ENCODE assay signal across 23 cellular contexts in genomic region chr1:32114420-32114819, GRCh38.
"Had no signal": no experiment of that assay in that cellular context is flagged by ENCODE, and none has a peak within 500 bp of the region (broad histone marks: within the 10 kb centered on the region; RNA-seq: fewer than 3 reads in every experiment).

No MANE protein-coding gene starts in this region.

- H3K4me2 ChIP-seq: neural progenitor cell had no signal

- H3K27me3 Mint-ChIP-seq: dendritic cell treated with granulocyte-macrophage colony-stimulating factor and Interleukin-4, amounts not matched to agents 40 ng/mL and 50 ng/mL, for 4 days; memory B cell; progenitor cell of endocrine pancreas; stimulated activated naive B cell treated with anti-CD40 and anti-IgM and Interleukin-4, amounts not matched to agents 10 μg/mL and 1 μg/mL and 100 μg/mL, for 72 hours; stimulated activated naive CD8-positive, alpha-beta T cell treated with anti-CD3 and anti-CD28 coated beads, Interleukin-15, Interleukin-2, amounts not matched to agents 100 ng/mL and 50 ng/mL, for 24 hours had no signal

- H3K9ac ChIP-seq: neural progenitor cell, parathyroid adenoma had no signal

- H3K9me3 Mint-ChIP-seq: dendritic cell treated with granulocyte-macrophage colony-stimulating factor and Interleukin-4, amounts not matched to agents 40 ng/mL and 50 ng/mL, for 4 days; endodermal cell; memory B cell; nephron; neural progenitor cell; stimulated activated naive B cell treated with anti-CD40 and anti-IgM and Interleukin-4, amounts not matched to agents 10 μg/mL and 1 μg/mL and 100 μg/mL, for 72 hours; stimulated activated naive CD8-positive, alpha-beta T cell treated with anti-CD3 and anti-CD28 coated beads, Interleukin-15, Interleukin-2, amounts not matched to agents 100 ng/mL and 50 ng/mL, for 24 hours had no signal

- DNase-seq: effector CD8-positive, alpha-beta T cell; endodermal cell; foreskin fibroblast; gastrocnemius medialis; right lobe of liver; small intestine; stimulated activated CD4-positive, alpha-beta T cell treated with anti-CD3 and anti-CD28 coated beads, Interleukin-15, amount 100 ng/mL, for 24 hours; stimulated activated CD4-positive, alpha-beta T cell treated with anti-CD3 and anti-CD28 coated beads, Interleukin-2, amount 100 ng/mL, for 48 hours; stimulated activated naive B cell treated with anti-CD40 and anti-IgM and Interleukin-4, amounts not matched to agents 10 μg/mL and 1 μg/mL and 100 μg/mL, for 72 hours had no signal

- H3K27ac ChIP-seq: epithelial cell of prostate, neural progenitor cell, parathyroid adenoma, right lobe of liver, tibial nerve, upper lobe of left lung had no signal

- H3K9me3 ChIP-seq: gastrocnemius medialis, right lobe of liver, thoracic aorta, tibial nerve, upper lobe of left lung had no signal

- H3K27me3 ChIP-seq: gastrocnemius medialis, neural progenitor cell, right lobe of liver, tibial nerve, upper lobe of left lung had no signal

- H2AFZ ChIP-seq: neural progenitor cell, parathyroid adenoma had no signal

- H3K4me1 ChIP-seq: neural progenitor cell, parathyroid adenoma had no signal

- H3K4me3 ChIP-seq: gastrocnemius medialis, lung, neural progenitor cell, right lobe of liver, thoracic aorta, tibial nerve, upper lobe of left lung had no signal

- H3K27ac Mint-ChIP-seq: dendritic cell treated with granulocyte-macrophage colony-stimulating factor and Interleukin-4, amounts not matched to agents 40 ng/mL and 50 ng/mL, for 4 days; endodermal cell; memory B cell; nephron; neural progenitor cell; stimulated activated naive B cell treated with anti-CD40 and anti-IgM and Interleukin-4, amounts not matched to agents 10 μg/mL and 1 μg/mL and 100 μg/mL, for 72 hours; stimulated activated naive CD8-positive, alpha-beta T cell treated with anti-CD3 and anti-CD28 coated beads, Interleukin-15, Interleukin-2, amounts not matched to agents 100 ng/mL and 50 ng/mL, for 24 hours had no signal

- H3K4me3 Mint-ChIP-seq: dendritic cell treated with granulocyte-macrophage colony-stimulating factor and Interleukin-4, amounts not matched to agents 40 ng/mL and 50 ng/mL, for 4 days; endodermal cell; memory B cell; nephron; neural progenitor cell; stimulated activated naive B cell treated with anti-CD40 and anti-IgM and Interleukin-4, amounts not matched to agents 10 μg/mL and 1 μg/mL and 100 μg/mL, for 72 hours; stimulated activated naive CD8-positive, alpha-beta T cell treated with anti-CD3 and anti-CD28 coated beads, Interleukin-15, Interleukin-2, amounts not matched to agents 100 ng/mL and 50 ng/mL, for 24 hours had no signal

- ATAC-seq: esophagus mucosa; gastrocnemius medialis; left lobe of liver; right lobe of liver; stimulated activated naive B cell treated with anti-CD40 and anti-IgM and Interleukin-4, amounts not matched to agents 10 μg/mL and 1 μg/mL and 100 μg/mL, for 72 hours had no signal

- H3K36me3 ChIP-seq: gastrocnemius medialis, neural progenitor cell, thoracic aorta had no signal
